In genomic region chr1:15280416-15280815, GRCh38 we compare ENCODE assay signal across 1 cellular context.
TF ChIP-seq lines count a peak whose summit lies in the region.

No MANE protein-coding gene starts in this region.

TF ChIP-seq in HepG2, 621 proteins besides CTCF, POLR2A, EP300 and RAD21:
- TF ChIP-seq USF2 (IDR thresholded peaks at IDR 0.05; ENCODE audit: low read depth, low read length): 0 out of 2 replicates have a peak, but pooled peaks have one; percentile 10
- TF ChIP-seq USF2 (CRISPR knock-in tag; IDR thresholded peaks at IDR 0.05; ENCODE audit: borderline replicate concordance): no peak
- no peak for TF ChIP-seq DPF2 (CRISPR knock-in tag; IDR thresholded peaks at IDR 0.05; ENCODE audit: borderline replicate concordance, low read depth)
